14 cellular contexts compared by ENCODE assay signal in genomic region chr9:87639949-87640348, GRCh38.
"Had no signal": no experiment of that assay in that cellular context is flagged by ENCODE, and none has a peak within 500 bp of the region (broad histone marks: within the 10 kb centered on the region; RNA-seq: fewer than 3 reads in every experiment).

No MANE protein-coding gene starts in this region.

- H3K4me3 ChIP-seq: cardiac muscle cell, skin epidermis, testis had no signal

- H3K9me3 Mint-ChIP-seq: neural crest cell, T-cell had no signal

- DNase-seq: activated CD4-positive, alpha-beta T cell treated with anti-CD3 and anti-CD28 coated beads, Interleukin-2, amount 50 U/mL, for 4 hours; activated CD4-positive, CD25-positive, alpha-beta regulatory T cell treated with anti-CD3 and anti-CD28 coated beads, Interleukin-2, amount 50 U/mL, for 72 hours; activated naive CD4-positive, alpha-beta T cell treated with anti-CD3 and anti-CD28 coated beads, Interleukin-2, amount 50 U/mL, for 16 hours; activated T-cell treated with anti-CD3 and anti-CD28 coated beads, Interleukin-2, amount 50 U/mL, for 1 hour; left ventricle myocardium superior; stimulated activated CD4-positive, alpha-beta T cell treated with anti-CD3 and anti-CD28 coated beads, Interleukin-4, amount 100 ng/mL, for 4 hours; stimulated activated CD8-positive, alpha-beta memory T cell treated with anti-CD3 and anti-CD28 coated beads, Interleukin-4, amount 100 ng/mL, for 48 hours; stimulated activated naive CD4-positive, alpha-beta T cell treated with Interleukin-2 at 50 U/mL for 16 hours; T-cell; T-helper 9 cell had no signal

- H3K9me3 ChIP-seq: testis had no signal

- H3K36me3 Mint-ChIP-seq: T-cell had no signal

- H3K27me3 Mint-ChIP-seq: T-cell had no signal

- H3K27me3 ChIP-seq: cardiac muscle cell, testis had no signal

- H3K4me3 Mint-ChIP-seq: neural crest cell, T-cell had no signal

- H3K27ac ChIP-seq: cardiac muscle cell, skin epidermis, testis had no signal

- H3K36me3 ChIP-seq: cardiac muscle cell had no signal

- H3K27ac Mint-ChIP-seq: T-cell had no signal
